ENCODE assay signal across 23 cellular contexts in the genomic region with DNA sequence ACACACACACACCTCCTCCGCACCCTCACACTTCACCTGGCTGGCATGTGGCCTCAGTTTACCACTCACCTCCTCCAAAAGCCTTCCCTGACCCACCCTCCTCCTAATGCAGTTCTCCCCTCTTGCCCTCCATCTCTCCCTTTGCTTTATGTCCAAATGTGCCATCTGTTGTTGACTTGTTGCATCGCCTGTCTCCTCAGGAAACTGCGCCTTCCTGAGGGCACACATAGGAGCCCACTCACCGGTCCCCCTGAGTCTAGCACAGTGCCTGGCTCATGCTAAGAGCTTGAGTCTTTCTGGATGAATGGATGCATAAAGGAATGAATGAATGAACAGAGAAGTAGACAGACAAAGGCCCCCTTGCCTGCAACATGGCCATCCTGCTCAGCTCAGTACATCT.
"Had no signal": no experiment of that assay in that cellular context is flagged by ENCODE, and none has a peak within 500 bp of the region (broad histone marks: within the 10 kb centered on the region; RNA-seq: fewer than 3 reads in every experiment).

No MANE protein-coding gene starts in this region.

- H3K36me3 Mint-ChIP-seq: activated naive CD4-positive, alpha-beta T cell treated with anti-CD3 and anti-CD28 coated beads, Interleukin-2, amount 10 ng/mL, durations not matched to agents 7 days and 5 days; activated naive CD8-positive, alpha-beta T cell treated with anti-CD3 and anti-CD28 coated beads for 36 hours had no signal

- H3K27ac ChIP-seq: Peyer's patch, RWPE1 had no signal

- H3K9me3 ChIP-seq: Peyer's patch, SJCRH30, SK-N-SH had no signal

- DNase-seq: activated CD4-positive, alpha-beta memory T cell treated with anti-CD3 and anti-CD28 coated beads, Interleukin-2, amount 10 ng/mL, durations not matched to agents 7 days and 5 days; activated CD4-positive, alpha-beta T cell treated with anti-CD3 and anti-CD28 coated beads for 36 hours; activated CD4-positive, alpha-beta T cell treated with anti-CD3 and anti-CD28 coated beads, Interleukin-2, amount 50 U/mL, for 1 hour; activated gamma-delta T cell treated with Interleukin-2 at 50 U/mL for 16 hours; activated naive CD4-positive, alpha-beta T cell treated with anti-CD3 and anti-CD28 coated beads, Interleukin-2, amount 10 ng/mL, durations not matched to agents 7 days and 5 days; activated naive CD8-positive, alpha-beta T cell treated with anti-CD3 and anti-CD28 coated beads for 36 hours; activated T-cell treated with anti-CD3 and anti-CD28 coated beads, Interleukin-2, amount 50 U/mL, for 72 hours; anterior cingulate cortex; cerebellar nuclear complex; MM.1S; NCI-H1105; NCI-H1436; NCI-H1694 treated with DMSO at 0.1 percent for 48 hours; NCI-H2029 treated with DMSO at 0.1 percent for 48 hours; NCI-H226; NCI-H526; Peyer's patch; Right ventricle myocardium superior; SK-N-SH; T-helper 1 cell had no signal

- H3K4me3 Mint-ChIP-seq: activated CD4-positive, alpha-beta memory T cell treated with anti-CD3 and anti-CD28 coated beads, Interleukin-2, amount 10 ng/mL, durations not matched to agents 7 days and 5 days; activated CD4-positive, alpha-beta T cell treated with anti-CD3 and anti-CD28 coated beads for 36 hours; activated naive CD4-positive, alpha-beta T cell treated with anti-CD3 and anti-CD28 coated beads, Interleukin-2, amount 10 ng/mL, durations not matched to agents 7 days and 5 days; activated naive CD8-positive, alpha-beta T cell treated with anti-CD3 and anti-CD28 coated beads for 36 hours; activated T-cell treated with anti-CD3 and anti-CD28 coated beads, Interleukin-2, amount 50 U/mL, for 72 hours had no signal

- H3K27me3 ChIP-seq: Peyer's patch, SJCRH30 had no signal

- H3K9me3 Mint-ChIP-seq: activated CD4-positive, alpha-beta memory T cell treated with anti-CD3 and anti-CD28 coated beads, Interleukin-2, amount 10 ng/mL, durations not matched to agents 7 days and 5 days; activated naive CD4-positive, alpha-beta T cell treated with anti-CD3 and anti-CD28 coated beads, Interleukin-2, amount 10 ng/mL, durations not matched to agents 7 days and 5 days; activated naive CD8-positive, alpha-beta T cell treated with anti-CD3 and anti-CD28 coated beads for 36 hours; activated T-cell treated with anti-CD3 and anti-CD28 coated beads, Interleukin-2, amount 50 U/mL, for 72 hours; activated T-helper 2 cell treated with anti-CD3 and anti-CD28 coated beads, Interferon-gamma antibody, Interleukin-2, Interleukin-4, amounts not matched to agents 10 μg/mL and 5 μg/mL and 100 μg/mL, durations not matched to agents 14 hours and 24 hours and 36 hours had no signal

- H3K36me3 ChIP-seq: Peyer's patch, SJCRH30 had no signal

- H3K27ac Mint-ChIP-seq: activated CD4-positive, alpha-beta memory T cell treated with anti-CD3 and anti-CD28 coated beads, Interleukin-2, amount 10 ng/mL, durations not matched to agents 7 days and 5 days; activated CD4-positive, alpha-beta T cell treated with anti-CD3 and anti-CD28 coated beads for 36 hours; activated naive CD4-positive, alpha-beta T cell treated with anti-CD3 and anti-CD28 coated beads, Interleukin-2, amount 10 ng/mL, durations not matched to agents 7 days and 5 days; activated naive CD8-positive, alpha-beta T cell treated with anti-CD3 and anti-CD28 coated beads for 36 hours; activated T-cell treated with anti-CD3 and anti-CD28 coated beads, Interleukin-2, amount 50 U/mL, for 72 hours; activated T-helper 2 cell treated with anti-CD3 and anti-CD28 coated beads, Interferon-gamma antibody, Interleukin-2, Interleukin-4, amounts not matched to agents 10 μg/mL and 5 μg/mL and 100 μg/mL, durations not matched to agents 14 hours and 24 hours and 36 hours had no signal

- H3K4me3 ChIP-seq: Peyer's patch had no signal

- H3K9ac ChIP-seq: SK-N-SH had no signal

- ATAC-seq: activated CD4-positive, alpha-beta T cell treated with anti-CD3 and anti-CD28 coated beads for 36 hours had no signal

- H3K4me1 ChIP-seq: Peyer's patch had no signal

- H3K4me1 Mint-ChIP-seq: activated CD4-positive, alpha-beta T cell treated with anti-CD3 and anti-CD28 coated beads for 36 hours; activated naive CD4-positive, alpha-beta T cell treated with anti-CD3 and anti-CD28 coated beads, Interleukin-2, amount 10 ng/mL, durations not matched to agents 7 days and 5 days; activated naive CD8-positive, alpha-beta T cell treated with anti-CD3 and anti-CD28 coated beads for 36 hours had no signal

- H3K4me2 ChIP-seq: SK-N-SH had no signal
